In the genomic region with DNA sequence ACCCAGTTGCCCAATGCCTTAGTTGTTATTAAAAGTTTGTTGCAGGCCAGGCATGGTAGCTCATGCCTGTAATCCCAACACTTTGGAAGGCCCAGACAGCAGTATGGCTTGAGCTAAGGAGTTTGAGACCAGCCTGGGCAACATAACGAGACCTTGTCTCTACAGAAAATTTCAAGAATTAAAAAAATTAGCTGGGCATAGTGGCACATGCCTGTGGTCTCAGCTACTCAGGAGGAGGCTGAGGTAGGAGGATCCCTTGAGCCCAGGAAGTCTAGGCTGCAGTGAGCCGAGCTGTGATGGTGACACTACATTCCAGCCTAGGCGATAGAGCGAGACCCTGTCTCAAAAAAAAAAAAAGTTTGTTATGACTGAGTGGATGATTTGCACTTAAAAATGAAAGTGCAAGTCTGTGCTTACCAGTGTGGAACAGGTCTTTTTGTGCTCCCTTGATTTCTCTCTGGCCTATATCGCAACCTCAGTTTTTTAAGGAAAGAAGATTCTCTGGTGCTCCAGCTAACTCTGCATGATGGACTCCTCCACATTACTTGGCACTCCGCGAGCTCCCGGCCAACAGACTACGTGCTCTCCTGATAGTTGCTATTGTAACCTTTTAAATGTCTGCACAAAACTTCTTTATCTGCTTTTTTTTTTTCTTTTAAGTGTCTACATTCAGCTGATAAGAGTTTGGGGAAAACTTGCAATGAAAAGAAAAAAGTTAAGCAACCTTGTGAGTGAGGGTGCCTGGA, we compare ENCODE assay signal across 1 cellular context.
TF ChIP-seq lines count a peak whose summit lies in the region.

No MANE protein-coding gene starts in this region.

TF ChIP-seq in K562, 482 proteins besides CTCF, POLR2A, EP300 and RAD21 (continued from another document):
- TF ChIP-seq MGA (IDR thresholded peaks at IDR 0.05) (no peak), TFAM (CRISPR knock-in tag; conservative IDR thresholded peaks at IDR 0.05) (no peak), BRCA1 (IDR thresholded peaks at IDR 0.05) (no peak), BRCA1 (CRISPR knock-in tag; IDR thresholded peaks at IDR 0.05) (no peak), SOX6 (IDR thresholded peaks at IDR 0.05) (peak; percentile 56; the same call in 1 of the 2 replicates), SIX5 (IDR thresholded peaks at IDR 0.05; ENCODE audit: borderline replicate concordance in 1 of 2, insufficient read depth in 1 of 2, low read depth in 1 of 2, low read length in 2 of 2) (no peak), ZBTB40 (IDR thresholded peaks at IDR 0.05) (0 out of 2 replicates have a peak, but pooled peaks have one; percentile 14), ZBTB40 (CRISPR knock-in tag; IDR thresholded peaks at IDR 0.05) (no peak), ZNF239 (CRISPR knock-in tag; IDR thresholded peaks at IDR 0.05) (no peak)
- TF ChIP-seq, protein P1, sequence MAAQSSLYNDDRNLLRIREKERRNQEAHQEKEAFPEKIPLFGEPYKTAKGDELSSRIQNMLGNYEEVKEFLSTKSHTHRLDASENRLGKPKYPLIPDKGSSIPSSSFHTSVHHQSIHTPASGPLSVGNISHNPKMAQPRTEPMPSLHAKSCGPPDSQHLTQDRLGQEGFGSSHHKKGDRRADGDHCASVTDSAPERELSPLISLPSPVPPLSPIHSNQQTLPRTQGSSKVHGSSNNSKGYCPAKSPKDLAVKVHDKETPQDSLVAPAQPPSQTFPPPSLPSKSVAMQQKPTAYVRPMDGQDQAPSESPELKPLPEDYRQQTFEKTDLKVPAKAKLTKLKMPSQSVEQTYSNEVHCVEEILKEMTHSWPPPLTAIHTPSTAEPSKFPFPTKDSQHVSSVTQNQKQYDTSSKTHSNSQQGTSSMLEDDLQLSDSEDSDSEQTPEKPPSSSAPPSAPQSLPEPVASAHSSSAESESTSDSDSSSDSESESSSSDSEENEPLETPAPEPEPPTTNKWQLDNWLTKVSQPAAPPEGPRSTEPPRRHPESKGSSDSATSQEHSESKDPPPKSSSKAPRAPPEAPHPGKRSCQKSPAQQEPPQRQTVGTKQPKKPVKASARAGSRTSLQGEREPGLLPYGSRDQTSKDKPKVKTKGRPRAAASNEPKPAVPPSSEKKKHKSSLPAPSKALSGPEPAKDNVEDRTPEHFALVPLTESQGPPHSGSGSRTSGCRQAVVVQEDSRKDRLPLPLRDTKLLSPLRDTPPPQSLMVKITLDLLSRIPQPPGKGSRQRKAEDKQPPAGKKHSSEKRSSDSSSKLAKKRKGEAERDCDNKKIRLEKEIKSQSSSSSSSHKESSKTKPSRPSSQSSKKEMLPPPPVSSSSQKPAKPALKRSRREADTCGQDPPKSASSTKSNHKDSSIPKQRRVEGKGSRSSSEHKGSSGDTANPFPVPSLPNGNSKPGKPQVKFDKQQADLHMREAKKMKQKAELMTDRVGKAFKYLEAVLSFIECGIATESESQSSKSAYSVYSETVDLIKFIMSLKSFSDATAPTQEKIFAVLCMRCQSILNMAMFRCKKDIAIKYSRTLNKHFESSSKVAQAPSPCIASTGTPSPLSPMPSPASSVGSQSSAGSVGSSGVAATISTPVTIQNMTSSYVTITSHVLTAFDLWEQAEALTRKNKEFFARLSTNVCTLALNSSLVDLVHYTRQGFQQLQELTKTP (IDR thresholded peaks at IDR 0.05; ENCODE audit: low read depth in 1 of 2, partially characterized antibody in 2 of 2) = peak in 1 of 2 experiments; percentile 24
